14 cellular contexts compared by ENCODE assay signal in genomic region chr12:6582196-6582595, GRCh38. TPM values are rescaled to one million over a fixed set of nuclear protein-coding genes. Genes with fewer than 3 reads are reported as not detected.
DNase-seq lines count a peak whose midpoint lies in the region; ATAC-seq and TF ChIP-seq lines count a peak whose summit lies in the region.
"Had no signal": no experiment of that assay in that cellular context is flagged by ENCODE, and none has a peak within 500 bp of the region (broad histone marks: within the 10 kb centered on the region; RNA-seq: fewer than 3 reads in every experiment).

No MANE protein-coding gene starts in this region.

- H2BK12ac ChIP-seq in mesenchymal stem cell (ENCODE audit: low read length in 2 of 2): no peak overlapping the region

- H3K79me2 ChIP-seq in DND-41 (ENCODE audit: insufficient read depth, low read length): peaks cover 4% of the 10 kb centered on the region; the same call in 1 of the 2 replicates

- H3K4me1 ChIP-seq in DND-41 (ENCODE audit: insufficient read depth, low read length): no peaks in the 10 kb centered on the region
- no peaks in the 10 kb centered on the region for H3K4me1 ChIP-seq in mesenchymal stem cell (ENCODE audit: control insufficient read depth, insufficient read depth, low read depth, low read length)
- H3K4me1 ChIP-seq: esophagus muscularis mucosa had no signal

- TF ChIP-seq CTCF in DND-41 (IDR thresholded peaks at IDR 0.05; ENCODE audit: borderline replicate concordance, extremely low read depth, low read length, poor library complexity, severe bottlenecking) (peak; percentile 68), astrocyte of the cerebellum (IDR thresholded peaks at IDR 0.05; ENCODE audit: low read depth, low read length, missing control alignments) (peak; percentile 39)

- no peak overlapping the region for H3K4me3 ChIP-seq in DND-41 (ENCODE audit: low read depth in 1 of 2, low read length in 2 of 2)
- no peak overlapping the region for H3K4me3 ChIP-seq in astrocyte of the cerebellum (ENCODE audit: low read depth, low read length)
- no peak overlapping the region for H3K4me3 ChIP-seq in mesenchymal stem cell (ENCODE audit: insufficient read depth in 1 of 2, low read depth in 1 of 2, low read length in 2 of 2)
- H3K4me3 ChIP-seq: esophagus muscularis mucosa, skin epidermis had no signal

- H3K18ac ChIP-seq in mesenchymal stem cell (ENCODE audit: low read depth in 1 of 2, low read length in 2 of 2): no peak overlapping the region

- no peak overlapping the region for H3K23ac ChIP-seq in mesenchymal stem cell (ENCODE audit: low read length in 2 of 2)

- peak overlapping the region; percentile 88 for H2BK15ac ChIP-seq in mesenchymal stem cell (ENCODE audit: low read depth, poor library complexity, severe bottlenecking)

- H3K4ac ChIP-seq in mesenchymal stem cell (ENCODE audit: low read depth in 1 of 2, low read length in 2 of 2): no peak overlapping the region

- POLR2A ChIA-PET in HEK293T (lab: Yijun Ruan, JAX): interaction anchor here (1.6 kb wide), 1 partner anchor 14 kb away, joined by 5 read pairs; the partner anchor contains the start of gene NOP2

- no peak overlapping the region for H3K9ac ChIP-seq in DND-41 (ENCODE audit: low read depth, low read length)
- no peak overlapping the region for H3K9ac ChIP-seq in mesenchymal stem cell (ENCODE audit: low read length)

- H3K36me3 ChIP-seq in DND-41 (ENCODE audit: insufficient read depth, low read length) (peaks cover 95% of the 10 kb centered on the region), mesenchymal stem cell (ENCODE audit: control insufficient read depth in 1 of 2, insufficient read depth in 2 of 2, low read depth in 1 of 2, low read length in 2 of 2) (peaks cover 80 to 88% of the 10 kb centered on the region in 2 experiments)

- peak; percentile 67; the same call in 2 of the 3 replicates for ATAC-seq in DND-41 (ENCODE audit: insufficient read depth, low read depth)

- H2BK120ac ChIP-seq in mesenchymal stem cell (ENCODE audit: low read depth, low read length): no peak overlapping the region

- peaks cover 3% of the 10 kb centered on the region; the same call in 1 of the 2 replicates for H4K20me1 ChIP-seq in DND-41 (ENCODE audit: insufficient read depth, low read length)

- no peaks in the 10 kb centered on the region for H3K27me3 ChIP-seq in DND-41 (ENCODE audit: insufficient read depth, low read length, poor library complexity)
- no peaks in the 10 kb centered on the region for H3K27me3 ChIP-seq in mesenchymal stem cell (ENCODE audit: control insufficient read depth in 1 of 2, insufficient read depth in 1 of 2, low read length in 2 of 2)
- H3K27me3 ChIP-seq: esophagus muscularis mucosa had no signal

- H3K27ac ChIP-seq in DND-41 (ENCODE audit: low read length): no peak overlapping the region
- H3K27ac ChIP-seq in mesenchymal stem cell (ENCODE audit: low read length, poor library complexity, severe bottlenecking): no peak overlapping the region
- H3K27ac ChIP-seq: esophagus muscularis mucosa, HL-60, skin epidermis had no signal

- H3K9me3 ChIP-seq in DND-41 (ENCODE audit: insufficient read depth, low read length, severe bottlenecking): no peaks in the 10 kb centered on the region
- no peaks in the 10 kb centered on the region for H3K9me3 ChIP-seq in mesenchymal stem cell (ENCODE audit: control insufficient read depth, low read length)
- H3K9me3 ChIP-seq: esophagus muscularis mucosa had no signal

- no peak overlapping the region for H3K14ac ChIP-seq in mesenchymal stem cell (ENCODE audit: low read length in 2 of 2)

- H2AFZ ChIP-seq in DND-41 (ENCODE audit: low read depth, low read length) (no peak overlapping the region), mesenchymal stem cell (ENCODE audit: low read depth, low read length) (no peak overlapping the region)

- H3K4me2 ChIP-seq in DND-41 (ENCODE audit: insufficient read depth, low read length) (no peak overlapping the region), mesenchymal stem cell (ENCODE audit: low read length, poor library complexity, severe bottlenecking) (no peak overlapping the region)

- H2BK5ac ChIP-seq in mesenchymal stem cell (ENCODE audit: low read depth, low read length, poor library complexity, severe bottlenecking): no peak overlapping the region

- peak; percentile 30 for DNase-seq in DND-41
- DNase-seq in HEK293T (ENCODE audit: extremely low spot score): peak; percentile 28
- no peak for DNase-seq in astrocyte of the cerebellum (ENCODE audit: low read depth)
- DNase-seq in mesenchymal stem cell: no peak
- DNase-seq in G401 (ENCODE audit: low spot score): no peak
- no peak for DNase-seq in hepatic stellate cell (ENCODE audit: low spot score)
- no peak for DNase-seq in NCI-H2227 treated with DMSO at 0.1 percent for 48 hours (lab: John Stamatoyannopoulos, UW)
- DNase-seq in mucosa of gallbladder (ENCODE audit: low spot score): no peak
- DNase-seq: activated CD4-positive, alpha-beta T cell treated with anti-CD3 and anti-CD28 coated beads for 48 hours; COR-L47 had no signal

- 80% methylated on average over 5 of the region's 6 CpGs for WGBS in mesenchymal stem cell

- H4K91ac ChIP-seq in mesenchymal stem cell (ENCODE audit: low read length): no peak overlapping the region

- H3K79me1 ChIP-seq in mesenchymal stem cell (replicated peaks; ENCODE audit: low read length, poor library complexity, severe bottlenecking): peaks cover 32% of the 10 kb centered on the region

- no peak overlapping the region for H4K8ac ChIP-seq in mesenchymal stem cell (ENCODE audit: low read length)

- CTCF ChIA-PET in HEK293T (lab: Yijun Ruan, JAX): no interaction called here

- in situ Hi-C loops in astrocyte of the cerebellum (cut with HindIII; ENCODE audit: low sequenced_read_pairs) (no loop called here), G401 (cut with HindIII; ENCODE audit: low sequenced_read_pairs) (no loop called here)

- no peak overlapping the region for H2AK5ac ChIP-seq in mesenchymal stem cell (ENCODE audit: low read length, severe bottlenecking)

TF ChIP-seq in HEK293T, 16 proteins besides CTCF, POLR2A, EP300 and RAD21:
- TF ChIP-seq ARNT (IDR thresholded peaks at IDR 0.05): no peak

RNA-seq across cellular contexts. Expression of gene NOP2, which starts 14.1 kb away (rescaled TPM):
- polyA plus RNA-seq in mesenchymal stem cell (2013, experiment 1 of 2): 20.3 TPM
- 21.3 TPM for polyA plus RNA-seq in mesenchymal stem cell (2013, experiment 2 of 2)
- total RNA-seq in G401 (2014; rRNA removed; shearing (Covaris generic)): 45.5 and 70.7 TPM in 2 replicates
- 19.2 TPM for total RNA-seq in mucosa of gallbladder

RNA-seq across cellular contexts. Expression of gene CHD4, which starts 25.0 kb away (rescaled TPM):
- polyA plus RNA-seq in mesenchymal stem cell (2013, experiment 1 of 2): 111 TPM
- polyA plus RNA-seq in mesenchymal stem cell (2013, experiment 2 of 2): 104 TPM
- total RNA-seq in G401 (2014; rRNA removed; shearing (Covaris generic)): 374 and 375 TPM in 2 replicates
- 220 TPM for total RNA-seq in mucosa of gallbladder

RNA-seq across cellular contexts. Expression of gene IFFO1, which starts 26.4 kb away (rescaled TPM):
- polyA plus RNA-seq in mesenchymal stem cell (2013, experiment 1 of 2): 26.1 TPM
- 25.6 TPM for polyA plus RNA-seq in mesenchymal stem cell (2013, experiment 2 of 2)
- 11.7 and 13.2 TPM in 2 replicates for total RNA-seq in G401 (2014; rRNA removed; shearing (Covaris generic))
- total RNA-seq in mucosa of gallbladder: 14.2 TPM

RNA-seq across cellular contexts. Expression of gene GAPDH, which starts 47.9 kb away (rescaled TPM):
- polyA plus RNA-seq in mesenchymal stem cell (2013, experiment 1 of 2): 4,502 TPM
- 4,557 TPM for polyA plus RNA-seq in mesenchymal stem cell (2013, experiment 2 of 2)
- 3,766 and 4,312 TPM in 2 replicates for total RNA-seq in G401 (2014; rRNA removed; shearing (Covaris generic))
- total RNA-seq in mucosa of gallbladder: 2,392 TPM

RNA-seq across cellular contexts. Expression of gene LPAR5, which starts 53.6 kb away (rescaled TPM):
- 0.03 TPM for polyA plus RNA-seq in mesenchymal stem cell (2013, experiment 1 of 2)
- polyA plus RNA-seq in mesenchymal stem cell (2013, experiment 2 of 2): 0.08 TPM
- total RNA-seq in G401 (2014; rRNA removed; shearing (Covaris generic)): 0.03 TPM in 1 of 2 replicates, not detected in the other
- 15.0 TPM for total RNA-seq in mucosa of gallbladder
- total RNA-seq: myocyte had no signal

Comparison
In these comparisons a context has a peak if more than half of its experiments do, and no peak if none do; other contexts are left out.
1. DNase-seq: peak in DND-41 (single experiment) and HEK293T (single experiment); none in astrocyte of the cerebellum (single experiment), mesenchymal stem cell (single experiment), G401 (single experiment), hepatic stellate cell (single experiment), NCI-H2227 treated with DMSO at 0.1 percent for 48 hours (single experiment) and mucosa of gallbladder (single experiment).